11 cellular contexts compared by ENCODE assay signal in genomic region chr2:174965992-174966789, GRCh38. TPM values are rescaled to one million over a fixed set of nuclear protein-coding genes. Genes with fewer than 3 reads are reported as not detected.
DNase-seq lines count a peak whose midpoint lies in the region; TF ChIP-seq lines count a peak whose summit lies in the region.
"Had no signal": no experiment of that assay in that cellular context is flagged by ENCODE, and none has a peak within 500 bp of the region (broad histone marks: within the 10 kb centered on the region; RNA-seq: fewer than 3 reads in every experiment).

No MANE protein-coding gene starts in this region.

- H3K4me3 ChIP-seq in left ventricle myocardium inferior, result no peak overlapping the region
- H3K4me3 ChIP-seq in astrocyte of the cerebellum (ENCODE audit: low read depth, low read length), result no peak overlapping the region
- H3K4me3 ChIP-seq in Peyer's patch, result no peak overlapping the region

- H3K4me1 ChIP-seq in left ventricle myocardium inferior (peaks cover 40% of the 10 kb centered on the region), Peyer's patch (no peaks in the 10 kb centered on the region)

- in situ Hi-C loops in astrocyte of the cerebellum (cut with HindIII; ENCODE audit: low sequenced_read_pairs), result no loop called here

- intact Hi-C loops in left ventricle myocardium inferior (cut with micrococcal nuclease) (no loop called here), cardiac septum (cut with DNase I) (no loop called here)

- H3K9me3 Mint-ChIP-seq in type B pancreatic cell, result no peaks in the 10 kb centered on the region
- H3K9me3 Mint-ChIP-seq: CD8-positive, alpha-beta memory T cell had no signal

- no peaks in the 10 kb centered on the region for H3K36me3 ChIP-seq in left ventricle myocardium inferior
- H3K36me3 ChIP-seq in Peyer's patch, result no peaks in the 10 kb centered on the region

- H3K27ac ChIP-seq in left ventricle myocardium inferior (replicated peaks), result peak overlapping the region; percentile 23
- no peak overlapping the region for H3K27ac ChIP-seq in Peyer's patch

- H3K27ac Mint-ChIP-seq in type B pancreatic cell, result no peak overlapping the region
- H3K27ac Mint-ChIP-seq: CD8-positive, alpha-beta memory T cell had no signal

- H3K4me1 Mint-ChIP-seq in type B pancreatic cell (ENCODE audit: unreplicated experiment), result peaks cover 37% of the 10 kb centered on the region

- no peak for TF ChIP-seq CTCF in left ventricle myocardium inferior (IDR thresholded peaks at IDR 0.05; ENCODE audit: borderline replicate concordance)
- TF ChIP-seq CTCF in astrocyte of the cerebellum (IDR thresholded peaks at IDR 0.05; ENCODE audit: low read depth, low read length, missing control alignments), result no peak
- no peak for TF ChIP-seq CTCF in type B pancreatic cell (conservative IDR thresholded peaks at IDR 0.05)
- no peak for TF ChIP-seq CTCF in Peyer's patch (IDR thresholded peaks at IDR 0.05)

- peak overlapping the region; percentile 17 for H3K4me3 Mint-ChIP-seq in type B pancreatic cell
- H3K4me3 Mint-ChIP-seq: CD8-positive, alpha-beta memory T cell had no signal

- DNase-seq in left ventricle myocardium inferior (no peak), cardiac septum (ENCODE audit: low spot score) (no peak), astrocyte of the cerebellum (ENCODE audit: low read depth) (peak; percentile 82), kidney tubule cell (ENCODE audit: low spot score) (peak; percentile 5), type B pancreatic cell (ENCODE audit: extremely low spot score, unreplicated experiment) (no peak), NCI-H1694 (lab: John Stamatoyannopoulos, UW) (no peak), kidney glomerular epithelial cell (lab: John Stamatoyannopoulos, UW) (no peak), Peyer's patch (no peak)
- DNase-seq: activated T-cell treated with anti-CD3 and anti-CD28 coated beads for 4 hours; CD8-positive, alpha-beta memory T cell; MV-4-11 had no signal

- no peaks in the 10 kb centered on the region for H3K27me3 Mint-ChIP-seq in type B pancreatic cell

- H3K9me3 ChIP-seq in left ventricle myocardium inferior (replicated peaks), result no peaks in the 10 kb centered on the region
- H3K9me3 ChIP-seq in Peyer's patch, result no peaks in the 10 kb centered on the region

- no peak for TF ChIP-seq POLR2A in Peyer's patch (IDR thresholded peaks at IDR 0.05)

- no peaks in the 10 kb centered on the region for H3K36me3 Mint-ChIP-seq in type B pancreatic cell
- H3K36me3 Mint-ChIP-seq: CD8-positive, alpha-beta memory T cell had no signal

- H3K27me3 ChIP-seq in left ventricle myocardium inferior (ENCODE audit: low read depth) (no peaks in the 10 kb centered on the region), Peyer's patch (no peaks in the 10 kb centered on the region)

RNA-seq across cellular contexts. Expression of gene CHN1, which starts 39.0 kb away (rescaled TPM):
- 14.2 TPM for total RNA-seq in left ventricle myocardium inferior
- 23.8 TPM for total RNA-seq in cardiac septum
- total RNA-seq in type B pancreatic cell (ENCODE audit: low replicate concordance), result 11.6 and 24.0 TPM in 2 replicates
- total RNA-seq in Peyer's patch, result 10 to 100 TPM in 2 of 4 donors, 1 to 10 TPM in 2; 3.4 to 60.2 (median 7.1) TPM

Comparison
In these comparisons a context has a peak if more than half of its experiments do, and no peak if none do; other contexts are left out.
1. DNase-seq: peak in astrocyte of the cerebellum (single experiment) and kidney tubule cell (single experiment); none in left ventricle myocardium inferior (single experiment), cardiac septum (single experiment), type B pancreatic cell (single experiment), NCI-H1694 (single experiment), kidney glomerular epithelial cell (single experiment) and Peyer's patch (0 of 3).